ENCODE assay signal across 13 cellular contexts in genomic region chr12:67540920-67541624, GRCh38.
DNase-seq lines count a peak whose midpoint lies in the region; ATAC-seq and FAIRE-seq lines count a peak whose summit lies in the region.
"Had no signal": no experiment of that assay in that cellular context is flagged by ENCODE, and none has a peak within 500 bp of the region (broad histone marks: within the 10 kb centered on the region; RNA-seq: fewer than 3 reads in every experiment).

No MANE protein-coding gene starts in this region.

- H3K27ac Mint-ChIP-seq in activated naive CD4-positive, alpha-beta T cell treated with anti-CD3 and anti-CD28 coated beads, Interleukin-2, amount 10 ng/mL, durations not matched to agents 7 days and 5 days, result peak overlapping the region; percentile 35
- no peak overlapping the region for H3K27ac Mint-ChIP-seq in stimulated activated naive B cell treated with anti-CD40 and anti-IgM and Interleukin-4, amounts not matched to agents 10 μg/mL and 1 μg/mL and 100 μg/mL, for 72 hours
- no peak overlapping the region for H3K27ac Mint-ChIP-seq in activated T-cell treated with anti-CD3 and anti-CD28 coated beads, Interleukin-2, amount 50 U/mL, for 72 hours
- H3K27ac Mint-ChIP-seq: natural killer cell had no signal

- CTCF ChIA-PET in activated naive CD4-positive, alpha-beta T cell treated with anti-CD3 and anti-CD28 coated beads, Interleukin-2, amount 10 ng/mL, durations not matched to agents 7 days and 5 days (lab: Charles Lee), result no interaction called here

- peaks cover 20% of the 10 kb centered on the region for H3K27me3 Mint-ChIP-seq in activated naive CD4-positive, alpha-beta T cell treated with anti-CD3 and anti-CD28 coated beads, Interleukin-2, amount 10 ng/mL, durations not matched to agents 7 days and 5 days
- peaks cover 6 to 15% of the 10 kb centered on the region in 2 donors for H3K27me3 Mint-ChIP-seq in stimulated activated naive B cell treated with anti-CD40 and anti-IgM and Interleukin-4, amounts not matched to agents 10 μg/mL and 1 μg/mL and 100 μg/mL, for 72 hours
- no peaks in the 10 kb centered on the region for H3K27me3 Mint-ChIP-seq in activated T-cell treated with anti-CD3 and anti-CD28 coated beads, Interleukin-2, amount 50 U/mL, for 72 hours (ENCODE audit: low read depth)

- DNase-seq in activated naive CD4-positive, alpha-beta T cell treated with anti-CD3 and anti-CD28 coated beads, Interleukin-2, amount 10 ng/mL, durations not matched to agents 7 days and 5 days, result no peak
- no peak for DNase-seq in activated naive CD4-positive, alpha-beta T cell (lab: John Stamatoyannopoulos, UW)
- peak; percentile 7 for DNase-seq in RCC 7860 (ENCODE audit: low spot score)
- no peak for DNase-seq in stimulated activated naive B cell treated with anti-CD40 and anti-IgM and Interleukin-4, amounts not matched to agents 10 μg/mL and 1 μg/mL and 100 μg/mL, for 72 hours
- DNase-seq in NCI-H748 (lab: John Stamatoyannopoulos, UW; ENCODE audit: unreplicated experiment), result no peak
- DNase-seq in activated T-cell treated with anti-CD3 and anti-CD28 coated beads, Interleukin-2, amount 50 U/mL, for 72 hours, result no peak
- DNase-seq in NCI-H1694 (lab: John Stamatoyannopoulos, UW), result no peak
- DNase-seq: activated CD8-positive, alpha-beta memory T cell treated with anti-CD3 and anti-CD28 coated beads, Interleukin-2, amount 50 U/mL, for 48 hours; GF-D8; immature natural killer cell; natural killer cell; NCI-H1048 had no signal

- no peaks in the 10 kb centered on the region for H3K9me3 Mint-ChIP-seq in activated naive CD4-positive, alpha-beta T cell treated with anti-CD3 and anti-CD28 coated beads, Interleukin-2, amount 10 ng/mL, durations not matched to agents 7 days and 5 days
- H3K9me3 Mint-ChIP-seq in stimulated activated naive B cell treated with anti-CD40 and anti-IgM and Interleukin-4, amounts not matched to agents 10 μg/mL and 1 μg/mL and 100 μg/mL, for 72 hours, result no peaks in the 10 kb centered on the region
- H3K9me3 Mint-ChIP-seq in activated T-cell treated with anti-CD3 and anti-CD28 coated beads, Interleukin-2, amount 50 U/mL, for 72 hours, result no peaks in the 10 kb centered on the region
- H3K9me3 Mint-ChIP-seq: immature natural killer cell, natural killer cell had no signal

- H3K4me3 Mint-ChIP-seq in activated naive CD4-positive, alpha-beta T cell treated with anti-CD3 and anti-CD28 coated beads, Interleukin-2, amount 10 ng/mL, durations not matched to agents 7 days and 5 days, result no peak overlapping the region
- H3K4me3 Mint-ChIP-seq in stimulated activated naive B cell treated with anti-CD40 and anti-IgM and Interleukin-4, amounts not matched to agents 10 μg/mL and 1 μg/mL and 100 μg/mL, for 72 hours, result no peak overlapping the region
- peak overlapping the region in 1 of 2 donors; percentile 1 for H3K4me3 Mint-ChIP-seq in activated T-cell treated with anti-CD3 and anti-CD28 coated beads, Interleukin-2, amount 50 U/mL, for 72 hours
- H3K4me3 Mint-ChIP-seq: immature natural killer cell, natural killer cell had no signal

- H3K36me3 Mint-ChIP-seq in activated naive CD4-positive, alpha-beta T cell treated with anti-CD3 and anti-CD28 coated beads, Interleukin-2, amount 10 ng/mL, durations not matched to agents 7 days and 5 days, result no peaks in the 10 kb centered on the region
- H3K36me3 Mint-ChIP-seq in stimulated activated naive B cell treated with anti-CD40 and anti-IgM and Interleukin-4, amounts not matched to agents 10 μg/mL and 1 μg/mL and 100 μg/mL, for 72 hours, result no peaks in the 10 kb centered on the region
- no peaks in the 10 kb centered on the region for H3K36me3 Mint-ChIP-seq in activated T-cell treated with anti-CD3 and anti-CD28 coated beads, Interleukin-2, amount 50 U/mL, for 72 hours (ENCODE audit: insufficient read depth in 2 of 2)
- H3K36me3 Mint-ChIP-seq: immature natural killer cell, natural killer cell had no signal

- FAIRE-seq in RCC 7860 (lab: Jason Lieb, UNC), result no peak

- peak; percentile 55 for ATAC-seq in HG02571 (IDR thresholded peaks at IDR 0.05; ENCODE audit: unreplicated experiment)
- peak; percentile 49 to 55 for ATAC-seq in stimulated activated naive B cell treated with anti-CD40 and anti-IgM and Interleukin-4, amounts not matched to agents 10 μg/mL and 1 μg/mL and 100 μg/mL, for 72 hours (replicated peaks)
- no peak for ATAC-seq in activated T-cell treated with anti-CD3 and anti-CD28 coated beads, Interleukin-2, amount 50 U/mL, for 72 hours (replicated peaks in 1 of 2)
- ATAC-seq: natural killer cell had no signal

- peaks cover 22% of the 10 kb centered on the region for H3K4me1 Mint-ChIP-seq in activated naive CD4-positive, alpha-beta T cell treated with anti-CD3 and anti-CD28 coated beads, Interleukin-2, amount 10 ng/mL, durations not matched to agents 7 days and 5 days
- peaks cover 5 to 11% of the 10 kb centered on the region in 2 donors for H3K4me1 Mint-ChIP-seq in stimulated activated naive B cell treated with anti-CD40 and anti-IgM and Interleukin-4, amounts not matched to agents 10 μg/mL and 1 μg/mL and 100 μg/mL, for 72 hours
- H3K4me1 Mint-ChIP-seq in activated T-cell treated with anti-CD3 and anti-CD28 coated beads, Interleukin-2, amount 50 U/mL, for 72 hours (ENCODE audit: low read depth), result peaks cover 19% of the 10 kb centered on the region

Comparison
In these comparisons a context has a peak if more than half of its experiments do, and no peak if none do; other contexts are left out.
1. ATAC-seq: peak in HG02571 (single experiment) and stimulated activated naive B cell treated with anti-CD40 and anti-IgM and Interleukin-4, amounts not matched to agents 10 μg/mL and 1 μg/mL and 100 μg/mL, for 72 hours (2 of 2); none in activated T-cell treated with anti-CD3 and anti-CD28 coated beads, Interleukin-2, amount 50 U/mL, for 72 hours (0 of 2).